ENCODE assay signal across 9 cellular contexts in the genomic region with DNA sequence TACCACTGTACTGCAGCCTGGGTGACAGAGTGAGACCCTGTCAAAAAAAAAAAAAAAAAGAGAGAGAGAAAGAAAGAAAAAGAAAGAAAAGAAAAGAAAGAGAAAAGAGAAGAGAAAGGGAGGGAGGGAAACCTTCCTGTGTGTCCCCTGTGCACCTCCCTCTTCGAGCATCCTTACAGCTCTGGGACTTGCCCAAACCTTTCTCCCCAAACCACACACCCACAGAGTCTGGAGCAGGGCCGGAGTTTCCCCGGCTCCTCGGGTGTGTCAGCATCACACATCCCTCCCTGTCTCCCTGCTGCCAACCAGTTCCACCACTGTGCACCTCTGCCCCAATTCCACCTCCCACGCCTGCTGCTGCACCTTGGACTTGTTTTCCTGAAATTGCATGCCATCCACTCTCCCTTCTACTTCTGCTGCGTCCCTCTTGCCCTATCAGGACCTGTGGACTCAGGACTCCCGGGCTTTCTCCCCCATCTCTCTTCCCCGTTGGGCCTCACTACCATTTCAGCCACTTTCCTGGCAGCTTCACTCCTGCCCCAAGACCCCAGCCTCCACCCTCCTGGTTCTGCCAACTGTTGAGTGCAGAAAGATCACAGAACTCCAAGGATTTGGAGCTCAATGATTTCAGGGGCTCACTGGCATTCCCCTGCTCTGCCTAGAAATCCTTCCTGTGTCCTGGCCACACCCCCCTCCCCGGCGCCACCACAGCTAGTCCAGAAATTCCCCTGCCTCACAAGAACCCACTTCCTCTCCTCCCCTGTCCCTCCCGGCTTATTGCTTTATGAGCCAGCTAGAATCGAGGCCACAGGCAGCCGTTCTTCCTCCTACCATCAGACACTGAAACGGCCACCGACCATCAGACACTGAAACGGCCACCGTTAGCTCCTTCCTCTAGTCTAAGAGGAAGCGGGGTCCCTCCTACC. TPM values are rescaled to one million over a fixed set of nuclear protein-coding genes. Genes with fewer than 3 reads are reported as not detected.
DNase-seq lines count a peak whose midpoint lies in the region; ATAC-seq and TF ChIP-seq lines count a peak whose summit lies in the region.
"Had no signal": no experiment of that assay in that cellular context is flagged by ENCODE, and none has a peak within 500 bp of the region (broad histone marks: within the 10 kb centered on the region; RNA-seq: fewer than 3 reads in every experiment).

No MANE protein-coding gene starts in this region.

- H3K4me1 ChIP-seq in PC-3 (ENCODE audit: insufficient read depth, low read length) (peaks cover 32% of the 10 kb centered on the region), mesenchymal stem cell (ENCODE audit: control insufficient read depth, insufficient read depth, low read depth, low read length) (peaks cover 7% of the 10 kb centered on the region)

- H3K79me2 ChIP-seq in PC-3 (ENCODE audit: low read length) = no peaks in the 10 kb centered on the region

- H3K23ac ChIP-seq in mesenchymal stem cell (ENCODE audit: low read length in 2 of 2) = no peak overlapping the region

- H3K9me2 ChIP-seq in PC-3 (replicated peaks; ENCODE audit: low read length) = no peaks in the 10 kb centered on the region

- peak overlapping the region; percentile 77 for H4K8ac ChIP-seq in mesenchymal stem cell (ENCODE audit: low read length)

- no peak overlapping the region for H2AK5ac ChIP-seq in mesenchymal stem cell (ENCODE audit: low read length, severe bottlenecking)

- H3K27me3 ChIP-seq in PC-3 (ENCODE audit: low read length) (no peaks in the 10 kb centered on the region), brain microvascular endothelial cell (replicated peaks) (no peaks in the 10 kb centered on the region), mesenchymal stem cell (ENCODE audit: control insufficient read depth in 1 of 2, insufficient read depth in 1 of 2, low read length in 2 of 2) (no peaks in the 10 kb centered on the region)

- CTCF ChIA-PET in PC-3 (lab: Charles Lee) = interaction anchor here (1.3 kb wide), 1 partner anchor 18 kb away, joined by 3 read pairs; a partner anchor contains a TSS

- H3K4me2 ChIP-seq in PC-3 (ENCODE audit: low read length) = peak overlapping the region; percentile 93
- H3K4me2 ChIP-seq in mesenchymal stem cell (ENCODE audit: low read length, poor library complexity, severe bottlenecking) = no peak overlapping the region

- H3F3A ChIP-seq in PC-3 (ENCODE audit: low read length, unreplicated experiment) = no peaks in the 10 kb centered on the region

- H3K9me3 ChIP-seq in PC-3 (ENCODE audit: low read length) = no peaks in the 10 kb centered on the region
- H3K9me3 ChIP-seq in mesenchymal stem cell (ENCODE audit: control insufficient read depth, low read length) = no peaks in the 10 kb centered on the region

- DNase-seq in PC-3 (peak; percentile 90), brain microvascular endothelial cell (peak; percentile 40), mesenchymal stem cell (peak; percentile 85)

- intact Hi-C loops in PC-3 (cut with micrococcal nuclease) = loop anchor here (2.0 kb wide), 2 partner anchors 56 to 92 kb away; a partner anchor contains a TSS

- H3K14ac ChIP-seq in mesenchymal stem cell (ENCODE audit: low read length in 2 of 2) = peak overlapping the region in 1 of 2 experiments; percentile 84

- H3K36me3 ChIP-seq in PC-3 (ENCODE audit: low read depth, low read length) = no peaks in the 10 kb centered on the region
- H3K36me3 ChIP-seq in brain microvascular endothelial cell (replicated peaks) = peaks cover 8% of the 10 kb centered on the region
- peaks cover 9 to 48% of the 10 kb centered on the region in 2 experiments for H3K36me3 ChIP-seq in mesenchymal stem cell (ENCODE audit: control insufficient read depth in 1 of 2, insufficient read depth in 2 of 2, low read depth in 1 of 2, low read length in 2 of 2)

- peak overlapping the region in 1 of 2 experiments; percentile 75 for H2BK12ac ChIP-seq in mesenchymal stem cell (ENCODE audit: low read length in 2 of 2)

- H3K79me1 ChIP-seq in mesenchymal stem cell (replicated peaks; ENCODE audit: low read length, poor library complexity, severe bottlenecking) = peaks cover 2% of the 10 kb centered on the region

- H3K18ac ChIP-seq in mesenchymal stem cell (ENCODE audit: low read depth in 1 of 2, low read length in 2 of 2) = peak overlapping the region; percentile 71 to 80

- H2BK15ac ChIP-seq in mesenchymal stem cell (ENCODE audit: low read depth, poor library complexity, severe bottlenecking) = no peak overlapping the region

- peak overlapping the region; percentile 97 for H3K27ac ChIP-seq in PC-3 (ENCODE audit: low read length)
- H3K27ac ChIP-seq in brain microvascular endothelial cell = no peak overlapping the region
- H3K27ac ChIP-seq in mesenchymal stem cell (ENCODE audit: low read length, poor library complexity, severe bottlenecking) = no peak overlapping the region

- in situ Hi-C loops in brain microvascular endothelial cell (cut with HindIII; ENCODE audit: low pct_ligation_motif_present, low sequenced_read_pairs) = no loop called here

- H4K20me1 ChIP-seq in PC-3 (ENCODE audit: low read length) = no peaks in the 10 kb centered on the region

- H3K9ac ChIP-seq in PC-3 (ENCODE audit: low read length) (peak overlapping the region; percentile 85), mesenchymal stem cell (ENCODE audit: low read length) (peak overlapping the region; percentile 10)

- H2AFZ ChIP-seq in PC-3 (ENCODE audit: low read length) (peak overlapping the region; percentile 54), mesenchymal stem cell (ENCODE audit: low read depth, low read length) (peak overlapping the region; percentile 18)

- TF ChIP-seq POLR2A in GM19099 (IDR thresholded peaks at IDR 0.05; ENCODE audit: extremely low read depth, insufficient read length, low read depth) = peak; percentile 15

- WGBS in mesenchymal stem cell = 44% methylated on average over 18 of the region's 18 CpGs

- TF ChIP-seq CTCF in PC-3 (conservative IDR thresholded peaks at IDR 0.05; ENCODE audit: low read depth, low read length) = no peak
- TF ChIP-seq CTCF in brain microvascular endothelial cell (IDR thresholded peaks at IDR 0.05; ENCODE audit: low read depth, low read length, missing control alignments) = no peak

- no peak overlapping the region for H2BK5ac ChIP-seq in mesenchymal stem cell (ENCODE audit: low read depth, low read length, poor library complexity, severe bottlenecking)

- peak; percentile 94 for ATAC-seq in PC-3
- ATAC-seq in HG03378 (IDR thresholded peaks at IDR 0.05; ENCODE audit: unreplicated experiment) = no peak
- no peak for ATAC-seq in GM18873 (IDR thresholded peaks at IDR 0.05; ENCODE audit: low FRiP score, unreplicated experiment)
- no peak for ATAC-seq in GM19463 (IDR thresholded peaks at IDR 0.05; ENCODE audit: unreplicated experiment)
- no peak for ATAC-seq in HG03460 (IDR thresholded peaks at IDR 0.05; ENCODE audit: unreplicated experiment)

- peak overlapping the region; percentile 67 for H4K91ac ChIP-seq in mesenchymal stem cell (ENCODE audit: low read length)

- H2BK120ac ChIP-seq in mesenchymal stem cell (ENCODE audit: low read depth, low read length) = no peak overlapping the region

- peak overlapping the region in 1 of 2 experiments; percentile 47 for H3K4ac ChIP-seq in mesenchymal stem cell (ENCODE audit: low read depth in 1 of 2, low read length in 2 of 2)

- no TSS peak for BruUV-seq in PC-3 (replicated peaks; lab: Mats Ljungman, UMichigan)

- peak overlapping the region; percentile 61 for H3K4me3 ChIP-seq in PC-3 (ENCODE audit: low read length)
- H3K4me3 ChIP-seq in brain microvascular endothelial cell (ENCODE audit: low read depth, low read length) = no peak overlapping the region
- H3K4me3 ChIP-seq in mesenchymal stem cell (ENCODE audit: insufficient read depth in 1 of 2, low read depth in 1 of 2, low read length in 2 of 2) = peak overlapping the region in 1 of 2 experiments; percentile 55

- POLR2A ChIA-PET in PC-3 (lab: Charles Lee; ENCODE audit: unreplicated experiment) = interaction anchor here (0.6 to 0.9 kb wide), 3 partner anchors 18 to 115 kb away, joined by 4 to 7 read pairs (median 4); a partner anchor contains a TSS

RNA-seq across cellular contexts. Expression of a gene that starts 3.7 kb away (rescaled TPM):
- total RNA-seq in PC-3 (2014; rRNA removed) = 4.3 and 8.5 TPM in 2 replicates
- 3.5 TPM for polyA plus RNA-seq in mesenchymal stem cell (2013, experiment 1 of 2)
- polyA plus RNA-seq in mesenchymal stem cell (2013, experiment 2 of 2) = 3.1 TPM

RNA-seq across cellular contexts. Expression of a gene that starts 17.9 kb away (rescaled TPM):
- 58.3 and 62.4 TPM in 2 replicates for total RNA-seq in PC-3 (2014; rRNA removed)
- polyA plus RNA-seq in mesenchymal stem cell (2013, experiment 1 of 2) = 21.3 TPM
- polyA plus RNA-seq in mesenchymal stem cell (2013, experiment 2 of 2) = 20.5 TPM

RNA-seq across cellular contexts. Expression of a gene that starts 18.0 kb away (rescaled TPM):
- 63.2 and 74.9 TPM in 2 replicates for total RNA-seq in PC-3 (2014; rRNA removed)
- polyA plus RNA-seq in mesenchymal stem cell (2013, experiment 1 of 2) = 14.7 TPM
- 14.0 TPM for polyA plus RNA-seq in mesenchymal stem cell (2013, experiment 2 of 2)

RNA-seq across cellular contexts. Expression of a gene that starts 30.2 kb away (rescaled TPM):
- total RNA-seq in PC-3 (2014; rRNA removed) = 38.8 and 48.3 TPM in 2 replicates
- polyA plus RNA-seq in mesenchymal stem cell (2013, experiment 1 of 2) = not detected
- not detected for polyA plus RNA-seq in mesenchymal stem cell (2013, experiment 2 of 2)
- polyA plus RNA-seq: neural cell had no signal

RNA-seq across cellular contexts. Expression of a gene that starts 56.1 kb away (rescaled TPM):
- 35.3 and 39.2 TPM in 2 replicates for total RNA-seq in PC-3 (2014; rRNA removed)
- 1.8 TPM for polyA plus RNA-seq in mesenchymal stem cell (2013, experiment 1 of 2)
- polyA plus RNA-seq in mesenchymal stem cell (2013, experiment 2 of 2) = 1.6 TPM

Comparison
In these comparisons a context has a peak if more than half of its experiments do, and no peak if none do; other contexts are left out.
1. DNase-seq: peak in every context shown above with its lines; median percentile 90 in PC-3; 85 in mesenchymal stem cell; 40 in brain microvascular endothelial cell.